8 cellular contexts compared by ENCODE assay signal in the genomic region with DNA sequence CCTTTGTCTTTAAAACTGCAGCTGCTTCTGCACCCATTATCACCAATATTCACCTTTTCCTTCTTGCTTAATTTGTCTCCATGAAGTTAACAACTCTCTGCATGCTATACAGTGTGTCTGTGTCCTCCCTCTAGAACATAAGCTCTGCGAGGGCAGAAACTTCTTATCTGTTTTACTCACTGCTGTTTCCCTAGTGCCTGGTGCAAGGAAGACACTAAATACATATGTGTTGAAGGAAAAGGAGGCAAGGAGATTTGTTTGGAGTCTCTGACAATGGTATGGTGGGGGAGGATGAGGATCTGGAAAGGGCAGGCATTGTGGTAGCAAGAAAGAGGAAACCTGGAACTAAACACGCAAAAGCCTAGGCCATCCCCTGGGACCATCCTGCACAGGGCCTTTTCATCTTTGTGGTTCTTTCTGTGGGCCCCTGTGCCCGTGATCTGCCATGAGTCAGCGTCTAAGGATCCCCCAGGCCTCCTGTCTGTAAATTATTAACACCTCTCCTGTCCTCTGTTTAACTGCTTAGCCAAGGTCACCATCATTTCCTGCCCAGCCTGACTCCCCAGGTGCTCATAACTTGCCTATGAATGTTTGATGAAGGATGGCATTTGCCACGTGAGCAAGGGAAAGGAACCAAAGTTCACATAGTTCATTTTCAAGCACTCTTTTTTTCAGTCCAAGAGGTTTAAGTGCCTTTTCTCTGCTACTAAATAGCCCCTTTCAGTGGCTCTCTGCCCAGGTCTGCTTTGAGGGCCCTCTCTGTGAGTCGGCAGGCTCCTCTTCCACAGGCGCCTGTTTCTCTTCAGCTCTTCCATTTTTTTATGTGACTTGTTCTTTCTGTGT.
DNase-seq lines count a peak whose midpoint lies in the region; TF ChIP-seq lines count a peak whose summit lies in the region.

No MANE protein-coding gene starts in this region.

- H3K4me1 Mint-ChIP-seq in activated T-helper 1 cell treated with anti-CD3 and anti-CD28 coated beads, Interleukin-12 subunit alpha, Interleukin-12 subunit beta, Interleukin-2, Interleukin-4 antibody, amounts not matched to agents 30 ng/mL and 10 ng/mL and 1 ng/mL, durations not matched to agents 14 hours and 24 hours and 36 hours (ENCODE audit: low read depth) = no peaks in the 10 kb centered on the region

- H3K9me3 ChIP-seq in testis (no peaks in the 10 kb centered on the region), left ventricle myocardium inferior (replicated peaks) (no peaks in the 10 kb centered on the region)

- no peaks in the 10 kb centered on the region for H3K36me3 ChIP-seq in testis (ENCODE audit: low read depth, missing control alignments)
- no peaks in the 10 kb centered on the region for H3K36me3 ChIP-seq in left ventricle myocardium inferior

- no peak overlapping the region for H3K4me3 ChIP-seq in testis
- H3K4me3 ChIP-seq in left ventricle myocardium inferior = no peak overlapping the region

- WGBS in testis, 2 donors = 57 to 62% methylated on average over 7 of the region's 7 CpGs

- H3K27me3 ChIP-seq in testis = no peaks in the 10 kb centered on the region
- peaks cover 7% of the 10 kb centered on the region for H3K27me3 ChIP-seq in left ventricle myocardium inferior (ENCODE audit: low read depth)

- H3K27ac ChIP-seq in testis (no peak overlapping the region), left ventricle myocardium inferior (replicated peaks) (no peak overlapping the region)

- no peaks in the 10 kb centered on the region for H3K27me3 Mint-ChIP-seq in activated T-helper 1 cell treated with anti-CD3 and anti-CD28 coated beads, Interleukin-12 subunit alpha, Interleukin-12 subunit beta, Interleukin-2, Interleukin-4 antibody, amounts not matched to agents 30 ng/mL and 10 ng/mL and 1 ng/mL, durations not matched to agents 14 hours and 24 hours and 36 hours (ENCODE audit: insufficient read depth)

- no peak overlapping the region for H3K27ac Mint-ChIP-seq in activated T-helper 1 cell treated with anti-CD3 and anti-CD28 coated beads, Interleukin-12 subunit alpha, Interleukin-12 subunit beta, Interleukin-2, Interleukin-4 antibody, amounts not matched to agents 30 ng/mL and 10 ng/mL and 1 ng/mL, durations not matched to agents 14 hours and 24 hours and 36 hours

- peaks cover 10% of the 10 kb centered on the region for H3K9me3 Mint-ChIP-seq in activated T-helper 1 cell treated with anti-CD3 and anti-CD28 coated beads, Interleukin-12 subunit alpha, Interleukin-12 subunit beta, Interleukin-2, Interleukin-4 antibody, amounts not matched to agents 30 ng/mL and 10 ng/mL and 1 ng/mL, durations not matched to agents 14 hours and 24 hours and 36 hours

- H3K4me1 ChIP-seq in testis (no peaks in the 10 kb centered on the region), left ventricle myocardium inferior (peaks cover 16% of the 10 kb centered on the region)

- no peak overlapping the region for H3K4me3 Mint-ChIP-seq in activated T-helper 1 cell treated with anti-CD3 and anti-CD28 coated beads, Interleukin-12 subunit alpha, Interleukin-12 subunit beta, Interleukin-2, Interleukin-4 antibody, amounts not matched to agents 30 ng/mL and 10 ng/mL and 1 ng/mL, durations not matched to agents 14 hours and 24 hours and 36 hours

- DNase-seq in EL (peak; percentile 53), H4 (ENCODE audit: low spot score) (peak; percentile 88), NCI-H187 (lab: John Stamatoyannopoulos, UW) (peak; percentile 89 to 97), islet precursor cell (peak; percentile 87), NCI-H146 (lab: John Stamatoyannopoulos, UW) (no peak), testis (no peak), left ventricle myocardium inferior (no peak)
- no peak for DNase-seq in activated T-helper 1 cell treated with anti-CD3 and anti-CD28 coated beads, Interleukin-12 subunit alpha, Interleukin-12 subunit beta, Interleukin-2, Interleukin-4 antibody, amounts not matched to agents 30 ng/mL and 10 ng/mL and 1 ng/mL, durations not matched to agents 14 hours and 24 hours and 36 hours (ENCODE audit: low spot score)

- no peak for TF ChIP-seq POLR2A in testis (IDR thresholded peaks at IDR 0.05)

- no peaks in the 10 kb centered on the region for H3K36me3 Mint-ChIP-seq in activated T-helper 1 cell treated with anti-CD3 and anti-CD28 coated beads, Interleukin-12 subunit alpha, Interleukin-12 subunit beta, Interleukin-2, Interleukin-4 antibody, amounts not matched to agents 30 ng/mL and 10 ng/mL and 1 ng/mL, durations not matched to agents 14 hours and 24 hours and 36 hours (ENCODE audit: low read depth)

- TF ChIP-seq CTCF in testis (IDR thresholded peaks at IDR 0.05) = no peak
- TF ChIP-seq CTCF in left ventricle myocardium inferior (IDR thresholded peaks at IDR 0.05; ENCODE audit: borderline replicate concordance) = no peak

- intact Hi-C loops in testis (cut with DNase I; ENCODE audit: low total_unique reads) = no loop called here
- intact Hi-C loops in left ventricle myocardium inferior (cut with micrococcal nuclease) = no loop called here
- intact Hi-C loops in activated T-helper 1 cell treated with anti-CD3 and anti-CD28 coated beads, Interleukin-12 subunit alpha, Interleukin-12 subunit beta, Interleukin-2, Interleukin-4 antibody, amounts not matched to agents 30 ng/mL and 10 ng/mL and 1 ng/mL, durations not matched to agents 14 hours and 24 hours and 36 hours (cut with micrococcal nuclease) = no loop called here

Comparison
In these comparisons a context has a peak if more than half of its experiments do, and no peak if none do; other contexts are left out.
1. DNase-seq: peak in EL (single experiment), H4 (single experiment), NCI-H187 (2 of 2) and islet precursor cell (single experiment); none in NCI-H146 (single experiment), testis (single experiment), left ventricle myocardium inferior (single experiment) and activated T-helper 1 cell treated with anti-CD3 and anti-CD28 coated beads, Interleukin-12 subunit alpha, Interleukin-12 subunit beta, Interleukin-2, Interleukin-4 antibody, amounts not matched to agents 30 ng/mL and 10 ng/mL and 1 ng/mL, durations not matched to agents 14 hours and 24 hours and 36 hours (single experiment).